8 cellular contexts compared by ENCODE assay signal in the genomic region with DNA sequence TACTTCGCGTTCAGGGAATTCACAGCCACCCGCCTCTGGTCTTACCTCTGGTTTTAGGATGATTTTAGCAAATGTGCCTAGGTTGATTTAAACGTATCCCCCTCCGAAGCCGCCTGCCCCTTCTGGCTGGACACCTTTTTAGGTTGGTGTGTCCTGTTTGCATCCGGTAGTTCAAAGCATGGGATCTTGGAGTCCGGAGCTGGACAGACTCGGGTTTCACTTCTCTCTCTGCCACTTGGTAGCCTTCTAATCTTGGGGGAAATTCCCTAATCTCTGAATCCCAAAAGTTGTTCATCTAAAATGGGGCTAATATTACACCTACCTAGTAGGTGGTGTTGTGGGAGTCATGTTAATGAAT. TPM values are rescaled to one million over a fixed set of nuclear protein-coding genes. Genes with fewer than 3 reads are reported as not detected.
DNase-seq lines count a peak whose midpoint lies in the region; ATAC-seq and TF ChIP-seq lines count a peak whose summit lies in the region.

No MANE protein-coding gene starts in this region.

- H3K4me1 ChIP-seq in heart right ventricle, result peaks cover 4 to 23% (median 14%) of the 10 kb centered on the region in 9 donors

- H3K9me3 ChIP-seq in heart right ventricle, result peaks cover 0 to 4% (median 0%) of the 10 kb centered on the region in 11 donors

- H3K27ac Mint-ChIP-seq in natural killer cell treated with Interleukin-12 subunit alpha and Interleukin-12 subunit beta and Interleukin-15 and Interleukin-18, amount 100 ng/mL, for 72 hours, result peak overlapping the region; percentile 84 to 97

- H3K36me3 Mint-ChIP-seq in natural killer cell treated with Interleukin-12 subunit alpha and Interleukin-12 subunit beta and Interleukin-15 and Interleukin-18, amount 100 ng/mL, for 72 hours, result peaks cover 32% of the 10 kb centered on the region

- peaks cover 28 to 41% of the 10 kb centered on the region in 2 donors for H3K4me1 Mint-ChIP-seq in natural killer cell treated with Interleukin-12 subunit alpha and Interleukin-12 subunit beta and Interleukin-15 and Interleukin-18, amount 100 ng/mL, for 72 hours (ENCODE audit: low read depth in 2 of 2)

- ATAC-seq in heart right ventricle (no peak), HG03108 (IDR thresholded peaks at IDR 0.05; ENCODE audit: unreplicated experiment) (no peak)
- peak in 1 of 2 donors; percentile 10 for ATAC-seq in natural killer cell treated with Interleukin-12 subunit alpha and Interleukin-12 subunit beta and Interleukin-15 and Interleukin-18, amount 100 ng/mL, for 72 hours

- intact Hi-C loops in heart right ventricle (cut with DNase I), result loop anchor here in 2 of 10 donors (5.0 to 10.0 kb wide), 2 partner anchors 37 to 340 kb away; no protein-coding TSS in a partner anchor
- intact Hi-C loops in cardiac septum (cut with DNase I), result no loop called here

- H3K4me3 ChIP-seq in heart right ventricle, result peak overlapping the region; percentile 30 to 87 (median 73)
- peak overlapping the region; percentile 70 to 86 for H3K4me3 ChIP-seq in cardiac fibroblast (replicated peaks in 1 of 2; ENCODE audit: low read depth in 2 of 2, low read length in 2 of 2)

- no peaks in the 10 kb centered on the region for H3K9me3 Mint-ChIP-seq in natural killer cell treated with Interleukin-12 subunit alpha and Interleukin-12 subunit beta and Interleukin-15 and Interleukin-18, amount 100 ng/mL, for 72 hours

- H3K27me3 Mint-ChIP-seq in natural killer cell treated with Interleukin-12 subunit alpha and Interleukin-12 subunit beta and Interleukin-15 and Interleukin-18, amount 100 ng/mL, for 72 hours, result no peaks in the 10 kb centered on the region

- WGBS in heart right ventricle, 2 donors, result 0 to 1% methylated on average over 9 of the region's 9 CpGs

- H3K27me3 ChIP-seq in heart right ventricle, result no peaks in the 10 kb centered on the region

- TF ChIP-seq CTCF in heart right ventricle (IDR thresholded peaks at IDR 0.05) (no peak), cardiac fibroblast (IDR thresholded peaks at IDR 0.05; ENCODE audit: low read depth, low read length) (no peak)

- H3K4me3 Mint-ChIP-seq in natural killer cell treated with Interleukin-12 subunit alpha and Interleukin-12 subunit beta and Interleukin-15 and Interleukin-18, amount 100 ng/mL, for 72 hours, result peak overlapping the region; percentile 97

- peaks cover 0 to 22% (median 0%) of the 10 kb centered on the region in 9 donors for H3K36me3 ChIP-seq in heart right ventricle

- peak overlapping the region in 1 of 10 donors; percentile 82 for H3K27ac ChIP-seq in heart right ventricle

- DNase-seq in heart right ventricle, result no peak
- DNase-seq in cardiac septum (ENCODE audit: low spot score), result no peak
- DNase-seq in HS-5 (ENCODE audit: low read depth), result peak; percentile 3
- no peak for DNase-seq in cardiac fibroblast (ENCODE audit: low read depth in 2 of 2)
- DNase-seq in natural killer cell treated with Interleukin-12 subunit alpha and Interleukin-12 subunit beta and Interleukin-15 and Interleukin-18, amount 100 ng/mL, for 72 hours (ENCODE audit: low spot score), result no peak
- no peak for DNase-seq in NCI-H526 (lab: John Stamatoyannopoulos, UW)
- DNase-seq in superior temporal gyrus (ENCODE audit: extremely low spot score), result no peak

RNA-seq across cellular contexts. Expression of gene FANCI, which starts 0.7 kb away (rescaled TPM):
- total RNA-seq in heart right ventricle (1 to 10 TPM; 1.6 to 9.9 (median 2.7) TPM), cardiac septum (2.4 TPM)
- polyA plus RNA-seq in heart right ventricle, result 1 to 10 TPM; 1.3 to 2.2 TPM
- 100 to 1,000 TPM; 131 to 238 TPM for total RNA-seq in natural killer cell treated with Interleukin-12 subunit alpha and Interleukin-12 subunit beta and Interleukin-15 and Interleukin-18, amount 100 ng/mL, for 72 hours

RNA-seq across cellular contexts. Expression of gene RLBP1, which starts 23.1 kb away (rescaled TPM):
- not detected for total RNA-seq in heart right ventricle
- polyA plus RNA-seq in heart right ventricle, result not detected
- not detected for total RNA-seq in cardiac septum
- total RNA-seq in natural killer cell treated with Interleukin-12 subunit alpha and Interleukin-12 subunit beta and Interleukin-15 and Interleukin-18, amount 100 ng/mL, for 72 hours, result under 1 TPM in 1 of 2 donors, not detected in 1; 0.48 TPM

Comparison
In these comparisons a context has a peak if more than half of its experiments do, and no peak if none do; other contexts are left out.
1. RNA of gene FANCI, which starts 0.7 kb away (total RNA-seq): 131 to 238 TPM in natural killer cell treated with Interleukin-12 subunit alpha and Interleukin-12 subunit beta and Interleukin-15 and Interleukin-18, amount 100 ng/mL, for 72 hours; 1.6 to 9.9 TPM in heart right ventricle and 2.4 TPM in cardiac septum (single experiment); every median in the first group is over 10 times any median in the second.